In the genomic region with DNA sequence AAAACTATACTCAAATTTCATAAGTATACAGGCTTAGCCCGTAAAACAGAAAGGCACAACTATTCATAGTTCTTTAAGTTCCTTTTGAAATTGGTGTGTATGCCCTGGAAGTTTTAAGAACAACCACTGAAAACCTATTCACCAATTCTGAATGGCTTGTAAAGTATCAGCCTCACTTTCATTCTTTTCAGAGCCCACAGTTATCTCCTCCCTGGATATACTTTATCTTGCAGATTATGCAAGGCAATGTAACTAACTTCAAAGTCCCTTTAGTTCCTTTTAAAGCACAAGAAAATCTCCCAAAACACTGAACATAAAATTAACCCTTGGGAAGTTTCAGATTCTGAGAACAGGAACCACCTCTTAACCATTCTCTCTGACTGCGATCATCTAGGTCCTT, we compare ENCODE assay signal across 2 cellular contexts.
TF ChIP-seq lines count a peak whose summit lies in the region.

No MANE protein-coding gene starts in this region.

TF ChIP-seq in SK-N-SH, 30 proteins besides CTCF, POLR2A, EP300 and RAD21 (continued from another document):
- no peak for TF ChIP-seq REST (IDR thresholded peaks at IDR 0.05; ENCODE audit: low read depth, low read length)
- TF ChIP-seq MEF2A (IDR thresholded peaks at IDR 0.05; ENCODE audit: borderline replicate concordance, low read depth) = no peak
- no peak for TF ChIP-seq TEAD4 (IDR thresholded peaks at IDR 0.05; ENCODE audit: borderline replicate concordance, insufficient read depth)
- no peak for TF ChIP-seq NFIC (IDR thresholded peaks at IDR 0.05; ENCODE audit: borderline replicate concordance)
- no peak for TF ChIP-seq RFX5 (IDR thresholded peaks at IDR 0.05; ENCODE audit: low read length)
- no peak for TF ChIP-seq EZH2phosphoT487 (IDR thresholded peaks at IDR 0.05; ENCODE audit: borderline replicate concordance, low read depth)
- no peak for TF ChIP-seq POLR2AphosphoS5 (IDR thresholded peaks at IDR 0.05; ENCODE audit: low read depth, low read length)
- no peak for TF ChIP-seq ELF1 (IDR thresholded peaks at IDR 0.05)
- no peak for TF ChIP-seq ZBTB33 (IDR thresholded peaks at IDR 0.05; ENCODE audit: borderline replicate concordance, low read depth)
- TF ChIP-seq MAX (IDR thresholded peaks at IDR 0.05; ENCODE audit: low read depth) = no peak
- no peak for TF ChIP-seq FOSL2 (IDR thresholded peaks at IDR 0.05; ENCODE audit: borderline replicate concordance, low read depth)
- TF ChIP-seq, protein P1, sequence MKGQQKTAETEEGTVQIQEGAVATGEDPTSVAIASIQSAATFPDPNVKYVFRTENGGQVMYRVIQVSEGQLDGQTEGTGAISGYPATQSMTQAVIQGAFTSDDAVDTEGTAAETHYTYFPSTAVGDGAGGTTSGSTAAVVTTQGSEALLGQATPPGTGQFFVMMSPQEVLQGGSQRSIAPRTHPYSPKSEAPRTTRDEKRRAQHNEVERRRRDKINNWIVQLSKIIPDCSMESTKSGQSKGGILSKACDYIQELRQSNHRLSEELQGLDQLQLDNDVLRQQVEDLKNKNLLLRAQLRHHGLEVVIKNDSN (IDR thresholded peaks at IDR 0.05; ENCODE audit: borderline replicate concordance, low read depth) = no peak
- TF ChIP-seq, protein P2, sequence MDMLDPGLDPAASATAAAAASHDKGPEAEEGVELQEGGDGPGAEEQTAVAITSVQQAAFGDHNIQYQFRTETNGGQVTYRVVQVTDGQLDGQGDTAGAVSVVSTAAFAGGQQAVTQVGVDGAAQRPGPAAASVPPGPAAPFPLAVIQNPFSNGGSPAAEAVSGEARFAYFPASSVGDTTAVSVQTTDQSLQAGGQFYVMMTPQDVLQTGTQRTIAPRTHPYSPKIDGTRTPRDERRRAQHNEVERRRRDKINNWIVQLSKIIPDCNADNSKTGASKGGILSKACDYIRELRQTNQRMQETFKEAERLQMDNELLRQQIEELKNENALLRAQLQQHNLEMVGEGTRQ (IDR thresholded peaks at IDR 0.05; ENCODE audit: borderline replicate concordance, low read depth, low read length) = no peak
- no peak for TF ChIP-seq YY1 (IDR thresholded peaks at IDR 0.05; ENCODE audit: low read depth)
- TF ChIP-seq JUND (IDR thresholded peaks at IDR 0.05) = no peak
- no peak for TF ChIP-seq SIN3A (IDR thresholded peaks at IDR 0.05; ENCODE audit: borderline replicate concordance, low read depth, low read length)
- TF ChIP-seq RCOR1 (IDR thresholded peaks at IDR 0.05; ENCODE audit: low read length) = no peak
- no peak for TF ChIP-seq PBX3 (IDR thresholded peaks at IDR 0.05)

TF ChIP-seq in SK-N-SH treated with all-trans-retinoic acid at 6 μM for 48 hours, 23 proteins besides CTCF, POLR2A, EP300 and RAD21 (continued from another document):
- TF ChIP-seq, protein P3, sequence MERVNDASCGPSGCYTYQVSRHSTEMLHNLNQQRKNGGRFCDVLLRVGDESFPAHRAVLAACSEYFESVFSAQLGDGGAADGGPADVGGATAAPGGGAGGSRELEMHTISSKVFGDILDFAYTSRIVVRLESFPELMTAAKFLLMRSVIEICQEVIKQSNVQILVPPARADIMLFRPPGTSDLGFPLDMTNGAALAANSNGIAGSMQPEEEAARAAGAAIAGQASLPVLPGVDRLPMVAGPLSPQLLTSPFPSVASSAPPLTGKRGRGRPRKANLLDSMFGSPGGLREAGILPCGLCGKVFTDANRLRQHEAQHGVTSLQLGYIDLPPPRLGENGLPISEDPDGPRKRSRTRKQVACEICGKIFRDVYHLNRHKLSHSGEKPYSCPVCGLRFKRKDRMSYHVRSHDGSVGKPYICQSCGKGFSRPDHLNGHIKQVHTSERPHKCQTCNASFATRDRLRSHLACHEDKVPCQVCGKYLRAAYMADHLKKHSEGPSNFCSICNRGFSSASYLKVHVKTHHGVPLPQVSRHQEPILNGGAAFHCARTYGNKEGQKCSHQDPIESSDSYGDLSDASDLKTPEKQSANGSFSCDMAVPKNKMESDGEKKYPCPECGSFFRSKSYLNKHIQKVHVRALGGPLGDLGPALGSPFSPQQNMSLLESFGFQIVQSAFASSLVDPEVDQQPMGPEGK (CRISPR knock-in tag; IDR thresholded peaks at IDR 0.05; ENCODE audit: borderline replicate concordance) = no peak
- TF ChIP-seq CSDC2 (CRISPR knock-in tag; IDR thresholded peaks at IDR 0.05) (no peak), SNAI2 (CRISPR knock-in tag; IDR thresholded peaks at IDR 0.05) (no peak), PPARA (CRISPR knock-in tag; IDR thresholded peaks at IDR 0.05; ENCODE audit: borderline replicate concordance) (no peak)
TF ChIP-seq in SK-N-SH treated with all-trans-retinoic acid at 6 μM for 48 hours: peak in this region for 0.
